Comparison of ENCODE assay signal across 1 cellular context in the genomic region with DNA sequence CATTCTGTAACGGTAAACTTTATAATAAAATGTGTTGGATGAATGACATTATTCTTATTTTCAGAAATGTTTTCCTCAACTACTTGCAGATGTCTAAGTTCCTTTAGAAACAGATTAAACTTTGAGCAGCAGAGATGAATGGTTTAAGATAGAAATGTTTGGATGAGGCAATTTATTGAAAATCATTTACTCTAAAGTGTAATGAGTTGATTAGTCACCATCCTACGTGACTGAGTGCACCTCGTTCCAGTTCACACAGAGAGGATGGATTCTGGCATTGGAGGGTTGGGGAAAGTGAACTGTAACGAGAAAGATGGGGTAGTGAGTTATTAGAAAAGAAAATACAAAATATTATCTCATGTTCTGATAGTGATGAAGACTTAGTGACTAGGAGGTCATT.
TF ChIP-seq lines count a peak whose summit lies in the region.

No MANE protein-coding gene starts in this region.

TF ChIP-seq in GM23338, 12 proteins besides CTCF, POLR2A, EP300 and RAD21:
- TF ChIP-seq STAT1 (IDR thresholded peaks at IDR 0.05; ENCODE audit: unreplicated experiment) (no peak), CREB1 (CRISPR knock-in tag; IDR thresholded peaks at IDR 0.05; ENCODE audit: low read depth) (no peak), EZH2 (IDR thresholded peaks at IDR 0.05; ENCODE audit: low read depth, unreplicated experiment) (no peak), JUNB (IDR thresholded peaks at IDR 0.05; ENCODE audit: unreplicated experiment) (no peak), EZH2phosphoT487 (IDR thresholded peaks at IDR 0.05; ENCODE audit: unreplicated experiment) (no peak), POLR2AphosphoS5 (IDR thresholded peaks at IDR 0.05; ENCODE audit: low read depth) (no peak), ZNF114 (CRISPR knock-in tag; IDR thresholded peaks at IDR 0.05) (no peak)
- TF ChIP-seq, protein P1, sequence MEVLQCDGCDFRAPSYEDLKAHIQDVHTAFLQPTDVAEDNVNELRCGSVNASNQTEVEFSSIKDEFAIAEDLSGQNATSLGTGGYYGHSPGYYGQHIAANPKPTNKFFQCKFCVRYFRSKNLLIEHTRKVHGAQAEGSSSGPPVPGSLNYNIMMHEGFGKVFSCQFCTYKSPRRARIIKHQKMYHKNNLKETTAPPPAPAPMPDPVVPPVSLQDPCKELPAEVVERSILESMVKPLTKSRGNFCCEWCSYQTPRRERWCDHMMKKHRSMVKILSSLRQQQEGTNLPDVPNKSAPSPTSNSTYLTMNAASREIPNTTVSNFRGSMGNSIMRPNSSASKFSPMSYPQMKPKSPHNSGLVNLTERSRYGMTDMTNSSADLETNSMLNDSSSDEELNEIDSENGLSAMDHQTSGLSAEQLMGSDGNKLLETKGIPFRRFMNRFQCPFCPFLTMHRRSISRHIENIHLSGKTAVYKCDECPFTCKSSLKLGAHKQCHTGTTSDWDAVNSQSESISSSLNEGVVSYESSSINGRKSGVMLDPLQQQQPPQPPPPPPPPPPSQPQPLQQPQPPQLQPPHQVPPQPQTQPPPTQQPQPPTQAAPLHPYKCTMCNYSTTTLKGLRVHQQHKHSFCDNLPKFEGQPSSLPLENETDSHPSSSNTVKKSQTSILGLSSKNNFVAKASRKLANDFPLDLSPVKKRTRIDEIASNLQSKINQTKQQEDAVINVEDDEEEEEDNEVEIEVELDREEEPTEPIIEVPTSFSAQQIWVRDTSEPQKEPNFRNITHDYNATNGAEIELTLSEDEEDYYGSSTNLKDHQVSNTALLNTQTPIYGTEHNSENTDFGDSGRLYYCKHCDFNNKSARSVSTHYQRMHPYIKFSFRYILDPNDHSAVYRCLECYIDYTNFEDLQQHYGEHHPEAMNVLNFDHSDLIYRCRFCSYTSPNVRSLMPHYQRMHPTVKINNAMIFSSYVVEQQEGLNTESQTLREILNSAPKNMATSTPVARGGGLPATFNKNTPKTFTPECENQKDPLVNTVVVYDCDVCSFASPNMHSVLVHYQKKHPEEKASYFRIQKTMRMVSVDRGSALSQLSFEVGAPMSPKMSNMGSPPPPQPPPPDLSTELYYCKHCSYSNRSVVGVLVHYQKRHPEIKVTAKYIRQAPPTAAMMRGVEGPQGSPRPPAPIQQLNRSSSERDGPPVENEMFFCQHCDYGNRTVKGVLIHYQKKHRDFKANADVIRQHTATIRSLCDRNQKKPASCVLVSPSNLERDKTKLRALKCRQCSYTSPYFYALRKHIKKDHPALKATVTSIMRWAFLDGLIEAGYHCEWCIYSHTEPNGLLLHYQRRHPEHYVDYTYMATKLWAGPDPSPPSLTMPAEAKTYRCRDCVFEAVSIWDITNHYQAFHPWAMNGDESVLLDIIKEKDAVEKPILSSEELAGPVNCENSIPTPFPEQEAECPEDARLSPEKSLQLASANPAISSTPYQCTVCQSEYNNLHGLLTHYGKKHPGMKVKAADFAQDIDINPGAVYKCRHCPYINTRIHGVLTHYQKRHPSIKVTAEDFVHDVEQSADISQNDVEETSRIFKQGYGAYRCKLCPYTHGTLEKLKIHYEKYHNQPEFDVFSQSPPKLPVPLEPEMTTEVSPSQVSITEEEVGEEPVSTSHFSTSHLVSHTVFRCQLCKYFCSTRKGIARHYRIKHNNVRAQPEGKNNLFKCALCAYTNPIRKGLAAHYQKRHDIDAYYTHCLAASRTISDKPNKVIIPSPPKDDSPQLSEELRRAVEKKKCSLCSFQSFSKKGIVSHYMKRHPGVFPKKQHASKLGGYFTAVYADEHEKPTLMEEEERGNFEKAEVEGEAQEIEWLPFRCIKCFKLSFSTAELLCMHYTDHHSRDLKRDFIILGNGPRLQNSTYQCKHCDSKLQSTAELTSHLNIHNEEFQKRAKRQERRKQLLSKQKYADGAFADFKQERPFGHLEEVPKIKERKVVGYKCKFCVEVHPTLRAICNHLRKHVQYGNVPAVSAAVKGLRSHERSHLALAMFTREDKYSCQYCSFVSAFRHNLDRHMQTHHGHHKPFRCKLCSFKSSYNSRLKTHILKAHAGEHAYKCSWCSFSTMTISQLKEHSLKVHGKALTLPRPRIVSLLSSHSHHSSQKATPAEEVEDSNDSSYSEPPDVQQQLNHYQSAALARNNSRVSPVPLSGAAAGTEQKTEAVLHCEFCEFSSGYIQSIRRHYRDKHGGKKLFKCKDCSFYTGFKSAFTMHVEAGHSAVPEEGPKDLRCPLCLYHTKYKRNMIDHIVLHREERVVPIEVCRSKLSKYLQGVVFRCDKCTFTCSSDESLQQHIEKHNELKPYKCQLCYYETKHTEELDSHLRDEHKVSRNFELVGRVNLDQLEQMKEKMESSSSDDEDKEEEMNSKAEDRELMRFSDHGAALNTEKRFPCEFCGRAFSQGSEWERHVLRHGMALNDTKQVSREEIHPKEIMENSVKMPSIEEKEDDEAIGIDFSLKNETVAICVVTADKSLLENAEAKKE (CRISPR knock-in tag; IDR thresholded peaks at IDR 0.05) = no peak
- TF ChIP-seq, protein P2, sequence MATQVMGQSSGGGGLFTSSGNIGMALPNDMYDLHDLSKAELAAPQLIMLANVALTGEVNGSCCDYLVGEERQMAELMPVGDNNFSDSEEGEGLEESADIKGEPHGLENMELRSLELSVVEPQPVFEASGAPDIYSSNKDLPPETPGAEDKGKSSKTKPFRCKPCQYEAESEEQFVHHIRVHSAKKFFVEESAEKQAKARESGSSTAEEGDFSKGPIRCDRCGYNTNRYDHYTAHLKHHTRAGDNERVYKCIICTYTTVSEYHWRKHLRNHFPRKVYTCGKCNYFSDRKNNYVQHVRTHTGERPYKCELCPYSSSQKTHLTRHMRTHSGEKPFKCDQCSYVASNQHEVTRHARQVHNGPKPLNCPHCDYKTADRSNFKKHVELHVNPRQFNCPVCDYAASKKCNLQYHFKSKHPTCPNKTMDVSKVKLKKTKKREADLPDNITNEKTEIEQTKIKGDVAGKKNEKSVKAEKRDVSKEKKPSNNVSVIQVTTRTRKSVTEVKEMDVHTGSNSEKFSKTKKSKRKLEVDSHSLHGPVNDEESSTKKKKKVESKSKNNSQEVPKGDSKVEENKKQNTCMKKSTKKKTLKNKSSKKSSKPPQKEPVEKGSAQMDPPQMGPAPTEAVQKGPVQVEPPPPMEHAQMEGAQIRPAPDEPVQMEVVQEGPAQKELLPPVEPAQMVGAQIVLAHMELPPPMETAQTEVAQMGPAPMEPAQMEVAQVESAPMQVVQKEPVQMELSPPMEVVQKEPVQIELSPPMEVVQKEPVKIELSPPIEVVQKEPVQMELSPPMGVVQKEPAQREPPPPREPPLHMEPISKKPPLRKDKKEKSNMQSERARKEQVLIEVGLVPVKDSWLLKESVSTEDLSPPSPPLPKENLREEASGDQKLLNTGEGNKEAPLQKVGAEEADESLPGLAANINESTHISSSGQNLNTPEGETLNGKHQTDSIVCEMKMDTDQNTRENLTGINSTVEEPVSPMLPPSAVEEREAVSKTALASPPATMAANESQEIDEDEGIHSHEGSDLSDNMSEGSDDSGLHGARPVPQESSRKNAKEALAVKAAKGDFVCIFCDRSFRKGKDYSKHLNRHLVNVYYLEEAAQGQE (IDR thresholded peaks at IDR 0.05; ENCODE audit: unreplicated experiment) = no peak
